ENCODE assay signal across 13 cellular contexts in the genomic region with DNA sequence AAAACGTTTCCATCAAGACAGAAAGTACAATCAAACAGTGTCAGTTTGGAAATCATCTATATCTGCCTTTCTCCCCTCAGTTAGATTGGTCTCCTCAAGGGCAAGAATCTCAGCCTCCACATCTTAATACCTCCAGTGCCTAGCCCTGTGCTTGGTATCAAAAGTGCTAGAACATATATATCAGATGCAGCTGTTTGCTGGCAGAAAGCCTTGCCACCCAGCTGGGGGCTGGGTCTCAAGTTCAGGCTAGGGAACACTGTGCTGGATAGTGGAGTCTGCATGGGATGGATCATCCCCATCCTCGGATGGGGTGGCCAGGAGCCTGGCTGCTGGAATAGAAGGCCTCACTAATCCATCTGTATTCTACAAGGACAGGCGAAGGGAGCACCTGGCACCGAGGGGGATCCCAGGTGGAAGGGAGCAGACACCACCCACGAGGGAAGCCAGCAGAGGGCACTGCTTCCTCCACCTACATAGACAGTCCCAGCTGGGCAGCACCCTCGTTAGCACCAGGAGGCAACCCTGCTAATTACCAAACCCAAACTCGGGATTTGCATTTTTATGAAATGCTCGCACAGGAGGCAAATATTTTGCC.
DNase-seq lines count a peak whose midpoint lies in the region; ATAC-seq, FAIRE-seq and TF ChIP-seq lines count a peak whose summit lies in the region.
"Had no signal": no experiment of that assay in that cellular context is flagged by ENCODE, and none has a peak within 500 bp of the region (broad histone marks: within the 10 kb centered on the region; RNA-seq: fewer than 3 reads in every experiment).

No MANE protein-coding gene starts in this region.

- intact Hi-C loops in HepG2 (cut with micrococcal nuclease; ENCODE audit: unreplicated experiment) (no loop called here), aorta (cut with DNase I) (no loop called here)

- TF ChIP-seq POLR2A in HepG2 (IDR thresholded peaks at IDR 0.05; ENCODE audit: insufficient read depth in 1 of 2, low read depth in 2 of 2, low read length in 2 of 2): no peak

- ATAC-seq in HepG2 (peak; percentile 80), aorta (ENCODE audit: low FRiP score) (no peak)
- ATAC-seq: heart right ventricle had no signal

- DNase-seq in DMS53 (lab: John Stamatoyannopoulos, UW) (peak; percentile 71), DMS53 treated with DMSO at 0.1 percent for 48 hours (lab: John Stamatoyannopoulos, UW; ENCODE audit: unreplicated experiment) (no peak), GM20000 (ENCODE audit: low spot score) (no peak), SK-MEL-5 (ENCODE audit: low read depth, low spot score) (peak; percentile 12), HepG2 (ENCODE audit: low spot score) (peak; percentile 5), GM10248 (ENCODE audit: extremely low spot score) (no peak), aorta (no peak), SJCRH30 (no peak)
- DNase-seq: activated CD4-positive, alpha-beta T cell treated with anti-CD3 and anti-CD28 coated beads, Interleukin-2, amount 50 U/mL, for 4 hours; HCEC 1CT; sigmoid colon had no signal

- H3K9me3 ChIP-seq in HepG2 (ENCODE audit: low read length) (no peaks in the 10 kb centered on the region), aorta (ENCODE audit: control insufficient read depth, low read length) (no peaks in the 10 kb centered on the region), SJCRH30 (replicated peaks) (no peaks in the 10 kb centered on the region)
- H3K9me3 ChIP-seq: heart right ventricle, sigmoid colon had no signal

- no peak overlapping the region for H2AFZ ChIP-seq in HepG2 (ENCODE audit: low read length)

- FAIRE-seq in HepG2 (lab: Jason Lieb, UNC): no peak
- FAIRE-seq: urothelium cell line had no signal

- no peaks in the 10 kb centered on the region for H3K27me3 ChIP-seq in HepG2 (ENCODE audit: control insufficient read depth in 1 of 2, insufficient read depth in 2 of 2, low read length in 2 of 2)
- H3K27me3 ChIP-seq in aorta (ENCODE audit: control insufficient read depth in 1 of 2, insufficient read depth in 2 of 2, low read length in 1 of 2): no peaks in the 10 kb centered on the region
- no peaks in the 10 kb centered on the region for H3K27me3 ChIP-seq in SJCRH30

- H3K36me3 ChIP-seq in HepG2 (replicated peaks in 1 of 2; ENCODE audit: control insufficient read depth in 1 of 2, insufficient read depth in 2 of 2, low read length in 2 of 2) (no peaks in the 10 kb centered on the region), aorta (ENCODE audit: control insufficient read depth in 1 of 2, insufficient read depth in 2 of 2, low read length in 1 of 2) (no peaks in the 10 kb centered on the region), SJCRH30 (no peaks in the 10 kb centered on the region)
- H3K36me3 ChIP-seq: heart right ventricle, sigmoid colon had no signal

- H3K79me2 ChIP-seq in HepG2 (ENCODE audit: insufficient read depth, low read length): no peaks in the 10 kb centered on the region

- TF ChIP-seq EP300 in HepG2 (IDR thresholded peaks at IDR 0.05; ENCODE audit: low read depth in 2 of 2, low read length in 2 of 2) (no peak), HepG2 (CRISPR knock-in tag; IDR thresholded peaks at IDR 0.05; ENCODE audit: borderline replicate concordance) (no peak)

- H3K4me1 ChIP-seq in HepG2 (ENCODE audit: insufficient read depth, low read length): no peaks in the 10 kb centered on the region
- H3K4me1 ChIP-seq in aorta (ENCODE audit: control insufficient read depth in 1 of 2, insufficient read depth in 2 of 2, low read length in 2 of 2): no peaks in the 10 kb centered on the region
- no peaks in the 10 kb centered on the region for H3K4me1 ChIP-seq in SJCRH30
- H3K4me1 ChIP-seq: sigmoid colon had no signal

- peak; percentile 23 for TF ChIP-seq CTCF in GM20000 (IDR thresholded peaks at IDR 0.05; ENCODE audit: extremely low read depth, missing control alignments)
- TF ChIP-seq CTCF in HepG2 (CRISPR knock-in tag; IDR thresholded peaks at IDR 0.05): peak; percentile 48
- TF ChIP-seq CTCF in GM10248 (IDR thresholded peaks at IDR 0.05; ENCODE audit: control extremely low read depth, extremely low read depth, low read depth, missing control alignments): no peak

- no peak overlapping the region for H3K4me2 ChIP-seq in HepG2 (ENCODE audit: low read depth, low read length)

- CTCF ChIA-PET in HepG2 (lab: Yijun Ruan, JAX; ENCODE audit: low intra/inter-chr PET ratio, low total read pairs) (no interaction called here), GM10248 (lab: Yijun Ruan, JAX) (no interaction called here)

- no peaks in the 10 kb centered on the region for H4K20me1 ChIP-seq in HepG2 (ENCODE audit: insufficient read depth, low read length)

- 12% methylated on average over 4 of the region's 8 CpGs for WGBS in HepG2 (ENCODE audit: low lambda C conversion rate)
- 60 to 61% methylated on average over 8 of the region's 8 CpGs for WGBS in aorta, 2 donors

- POLR2A ChIA-PET in HepG2 (lab: Yijun Ruan, JAX): interaction anchor here (0.7 kb wide), 1 partner anchor 1370 kb away, joined by 3 read pairs; no protein-coding TSS in a partner anchor
- POLR2A ChIA-PET in GM10248 (lab: Yijun Ruan, JAX): no interaction called here

- no TSS peak for BruUV-seq in HepG2 (replicated peaks; lab: Mats Ljungman, UMichigan)

- no peak for TF ChIP-seq RAD21 in HepG2 (CRISPR knock-in tag; IDR thresholded peaks at IDR 0.05)

- H3K4me3 ChIP-seq in HepG2 (replicated peaks in 1 of 3; ENCODE audit: insufficient read depth in 1 of 3, low read depth in 2 of 3, low read length in 3 of 3) (no peak overlapping the region), aorta (ENCODE audit: low read length in 2 of 2) (no peak overlapping the region), SJCRH30 (no peak overlapping the region)
- H3K4me3 ChIP-seq: heart right ventricle, sigmoid colon had no signal

- H3K27ac ChIP-seq in HepG2 (ENCODE audit: extremely low read length, insufficient read depth, low read length): no peak overlapping the region
- no peak overlapping the region for H3K27ac ChIP-seq in aorta (ENCODE audit: low read depth in 1 of 2, low read length in 2 of 2)
- no peak overlapping the region for H3K27ac ChIP-seq in SJCRH30
- H3K27ac ChIP-seq: heart right ventricle, sigmoid colon had no signal

- no peak overlapping the region for H3K9ac ChIP-seq in HepG2 (ENCODE audit: insufficient read depth, low read depth, low read length)

- in situ Hi-C loops in SK-MEL-5 (cut with HindIII; ENCODE audit: low pct_unique_long_range_greater_than_20kb, low sequenced_read_pairs) (no loop called here), HepG2 (cut with HindIII; ENCODE audit: extremely low pct_ligation_motif_present, low pct_unique_long_range_greater_than_20kb) (no loop called here)

TF ChIP-seq in HepG2, 621 proteins besides CTCF, POLR2A, EP300 and RAD21:
- peak; percentile 41 for TF ChIP-seq STAG1 (CRISPR knock-in tag; IDR thresholded peaks at IDR 0.05)
- TF ChIP-seq ZNF441 (CRISPR knock-in tag; IDR thresholded peaks at IDR 0.05; ENCODE audit: borderline replicate concordance): no peak
- TF ChIP-seq ZNF574 (CRISPR knock-in tag; IDR thresholded peaks at IDR 0.05): 0 out of 2 replicates have a peak, but pooled peaks have one; percentile 18
- TF ChIP-seq ZMAT3 (CRISPR knock-in tag; conservative IDR thresholded peaks at IDR 0.05): no peak

Comparison
In these comparisons a context has a peak if more than half of its experiments do, and no peak if none do; other contexts are left out.
1. DNase-seq: peak in DMS53 (single experiment), SK-MEL-5 (single experiment) and HepG2 (single experiment); none in DMS53 treated with DMSO at 0.1 percent for 48 hours (single experiment), GM20000 (single experiment), GM10248 (single experiment), aorta (0 of 2) and SJCRH30 (0 of 2).